In genomic region chr9:38160613-38161215, GRCh38 we compare ENCODE assay signal across 8 cellular contexts.
A peak's percentile ranks its signal among the peaks of the same experiment; 100 is the strongest.
DNase-seq lines count a peak whose midpoint lies in the region; ATAC-seq and TF ChIP-seq lines count a peak whose summit lies in the region.

No MANE protein-coding gene starts in this region.

- H3K27ac Mint-ChIP-seq in activated CD8-positive, alpha-beta T cell treated with anti-CD3 and anti-CD28 coated beads for 36 hours = no peak overlapping the region
- H3K27ac Mint-ChIP-seq in endodermal cell = no peak overlapping the region

- peaks cover 3% of the 10 kb centered on the region for H3K4me1 ChIP-seq in endodermal cell (ENCODE audit: control insufficient read depth, insufficient read depth, low read length)

- POLR2A ChIA-PET in activated CD8-positive, alpha-beta T cell treated with anti-CD3 and anti-CD28 coated beads for 36 hours (lab: Charles Lee) = no interaction called here

- peak; percentile 56 for ATAC-seq in activated CD8-positive, alpha-beta T cell treated with anti-CD3 and anti-CD28 coated beads for 36 hours

- intact Hi-C loops in activated CD8-positive, alpha-beta T cell treated with anti-CD3 and anti-CD28 coated beads for 36 hours (cut with micrococcal nuclease) = loop anchor here (2.0 to 10.0 kb wide), 2 partner anchors 76 to 248 kb away; no protein-coding TSS in a partner anchor

- DNase-seq in 8988T = peak; percentile 35
- peak; percentile 49 for DNase-seq in NCI-H460 (ENCODE audit: extremely low read depth, low read depth)
- DNase-seq in activated CD8-positive, alpha-beta T cell treated with anti-CD3 and anti-CD28 coated beads for 36 hours = peak; percentile 78
- peak; percentile 92 for DNase-seq in endodermal cell
- peak; percentile 63 for DNase-seq in mucosa of gallbladder (ENCODE audit: low spot score)
- DNase-seq in stimulated activated naive CD4-positive, alpha-beta T cell (lab: John Stamatoyannopoulos, UW) = peak in 5 of 6 experiments; percentile 14 to 57 (median 40)
- DNase-seq in occipital lobe (lab: John Stamatoyannopoulos, UW) = no peak

- H3K4me1 Mint-ChIP-seq in activated CD8-positive, alpha-beta T cell treated with anti-CD3 and anti-CD28 coated beads for 36 hours (ENCODE audit: low read depth) = peaks cover 2% of the 10 kb centered on the region
- H3K4me1 Mint-ChIP-seq in endodermal cell = peaks cover 13% of the 10 kb centered on the region

- H3K27me3 ChIP-seq in endodermal cell (ENCODE audit: control insufficient read depth, insufficient read depth, low read length, poor library complexity, severe bottlenecking) = no peaks in the 10 kb centered on the region

- CTCF ChIA-PET in activated CD8-positive, alpha-beta T cell treated with anti-CD3 and anti-CD28 coated beads for 36 hours (lab: Charles Lee) = interaction anchor here (0.5 to 4.1 kb wide), 26 partner anchors 10 to 349 kb away, joined by 3 to 60 read pairs (median 4); no protein-coding TSS in a partner anchor

- H3K27me3 Mint-ChIP-seq in activated CD8-positive, alpha-beta T cell treated with anti-CD3 and anti-CD28 coated beads for 36 hours = no peaks in the 10 kb centered on the region
- H3K27me3 Mint-ChIP-seq in endodermal cell (ENCODE audit: insufficient read depth) = peaks cover 3% of the 10 kb centered on the region

- TF ChIP-seq CTCF in GM12874 (IDR thresholded peaks at IDR 0.05; ENCODE audit: insufficient read depth, low read depth, low read length) (peak; percentile 91), endodermal cell (conservative IDR thresholded peaks at IDR 0.05) (peak; percentile 96)
- TF ChIP-seq CTCF in activated CD8-positive, alpha-beta T cell treated with anti-CD3 and anti-CD28 coated beads for 36 hours (IDR thresholded peaks at IDR 0.05) = peak; percentile 93

- no peaks in the 10 kb centered on the region for H3K36me3 ChIP-seq in endodermal cell (ENCODE audit: control insufficient read depth, insufficient read depth, low read length)

- H3K9me3 ChIP-seq in endodermal cell (ENCODE audit: control insufficient read depth, low read length) = no peaks in the 10 kb centered on the region

- no peak overlapping the region for H3K9ac ChIP-seq in endodermal cell (ENCODE audit: extremely low read depth, low read length, poor library complexity, severe bottlenecking)

- WGBS in endodermal cell (ENCODE audit: insufficient coverage in 1 of 2, insufficient read length in 1 of 2), 2 experiments = 44 to 58% methylated on average over 6 to 9 of the region's 9 CpGs

- no peaks in the 10 kb centered on the region for H3K36me3 Mint-ChIP-seq in activated CD8-positive, alpha-beta T cell treated with anti-CD3 and anti-CD28 coated beads for 36 hours (ENCODE audit: low read depth)
- no peaks in the 10 kb centered on the region for H3K36me3 Mint-ChIP-seq in endodermal cell (ENCODE audit: low read depth)

- no peak overlapping the region for H3K4me3 ChIP-seq in endodermal cell (ENCODE audit: low read length)

- no peaks in the 10 kb centered on the region for H3K9me3 Mint-ChIP-seq in activated CD8-positive, alpha-beta T cell treated with anti-CD3 and anti-CD28 coated beads for 36 hours
- H3K9me3 Mint-ChIP-seq in endodermal cell = no peaks in the 10 kb centered on the region

- H3K27ac ChIP-seq in endodermal cell (ENCODE audit: low read depth, low read length) = no peak overlapping the region

- no peak overlapping the region for H3K4me3 Mint-ChIP-seq in activated CD8-positive, alpha-beta T cell treated with anti-CD3 and anti-CD28 coated beads for 36 hours
- no peak overlapping the region for H3K4me3 Mint-ChIP-seq in endodermal cell
